15 cellular contexts compared by ENCODE assay signal in the genomic region with DNA sequence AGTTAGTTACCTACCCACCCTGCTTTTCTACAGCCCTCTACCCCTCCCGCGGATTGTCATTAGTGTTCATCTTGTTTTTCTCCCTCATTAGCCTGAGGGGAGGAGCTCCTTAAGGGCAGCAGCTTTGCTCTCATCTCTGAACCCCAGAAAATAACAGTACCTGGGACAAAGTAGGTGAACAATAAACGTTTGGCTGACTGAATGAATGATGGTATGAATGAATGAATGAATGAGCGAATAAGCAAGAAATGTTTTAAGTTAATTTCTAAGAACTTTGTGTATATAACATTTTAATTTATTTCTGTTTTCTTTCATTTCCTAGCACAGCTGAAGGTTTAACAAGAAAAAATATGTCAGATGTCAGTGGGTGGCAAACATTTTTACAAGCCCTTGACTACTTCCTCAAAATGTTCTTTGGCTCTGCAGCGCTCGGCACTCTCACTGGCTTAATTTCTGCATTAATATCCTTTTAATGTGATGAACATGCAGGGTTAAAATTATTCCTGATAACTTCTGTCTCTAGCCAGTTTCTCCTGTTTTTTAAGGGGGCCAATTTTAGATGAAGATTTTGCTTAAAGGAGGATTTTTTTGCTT.
DNase-seq lines count a peak whose midpoint lies in the region; ATAC-seq, FAIRE-seq and TF ChIP-seq lines count a peak whose summit lies in the region.
"Had no signal": no experiment of that assay in that cellular context is flagged by ENCODE, and none has a peak within 500 bp of the region (broad histone marks: within the 10 kb centered on the region; RNA-seq: fewer than 3 reads in every experiment).

No MANE protein-coding gene starts in this region.

- ATAC-seq in central memory CD8-positive, alpha-beta T cell (replicated peaks; ENCODE audit: extremely low read depth, poor library complexity, severe bottlenecking): no peak

- DNase-seq in CD1c-positive myeloid dendritic cell (ENCODE audit: extremely low spot score) (peak; percentile 49), HTR-8/SVneo (ENCODE audit: insufficient read length, low spot score) (no peak), NB4 (ENCODE audit: low read depth) (peak; percentile 64), germinal center (ENCODE audit: low spot score) (no peak), NCI-H2171 (lab: John Stamatoyannopoulos, UW) (no peak)
- DNase-seq in central memory CD8-positive, alpha-beta T cell (ENCODE audit: low spot score in 2 of 2): no peak
- no peak for DNase-seq in activated CD4-positive, alpha-beta T cell treated with anti-CD3 and anti-CD28 coated beads, Interleukin-2, amount 50 U/mL, for 1 hour
- DNase-seq: CD4-positive, alpha-beta memory T cell; DMS79; GOT3; H9 had no signal

- H3K27ac Mint-ChIP-seq in central memory CD8-positive, alpha-beta T cell (ENCODE audit: low read depth): peak overlapping the region; percentile 51
- H3K27ac Mint-ChIP-seq: B cell, H9 had no signal

- H3K27me3 Mint-ChIP-seq in central memory CD8-positive, alpha-beta T cell: no peaks in the 10 kb centered on the region
- H3K27me3 Mint-ChIP-seq: B cell; CD4-positive, alpha-beta memory T cell had no signal

- H3K4me3 ChIP-seq in NB4 (ENCODE audit: low read depth, low read length): no peak overlapping the region

- peaks cover 30% of the 10 kb centered on the region for H3K36me3 Mint-ChIP-seq in central memory CD8-positive, alpha-beta T cell (ENCODE audit: insufficient read depth)

- TF ChIP-seq POLR2A in NB4 (IDR thresholded peaks at IDR 0.05; ENCODE audit: extremely low read depth, insufficient read length): no peak

- H3K4me3 Mint-ChIP-seq in central memory CD8-positive, alpha-beta T cell: no peak overlapping the region
- H3K4me3 Mint-ChIP-seq: B cell; CD4-positive, alpha-beta memory T cell; H9 had no signal

- peak; percentile 78 for FAIRE-seq in HTR-8/SVneo (lab: Jason Lieb, UNC)
- FAIRE-seq: A204.1, G401.6, GM19239 had no signal

- H3K9me3 Mint-ChIP-seq in central memory CD8-positive, alpha-beta T cell: no peaks in the 10 kb centered on the region
- H3K9me3 Mint-ChIP-seq: CD4-positive, alpha-beta memory T cell; H9 had no signal

- H3K4me1 Mint-ChIP-seq in central memory CD8-positive, alpha-beta T cell: no peaks in the 10 kb centered on the region

- TF ChIP-seq CTCF in NB4 (IDR thresholded peaks at IDR 0.05; ENCODE audit: low read depth, low read length): no peak

Comparison
In these comparisons a context has a peak if more than half of its experiments do, and no peak if none do; other contexts are left out.
1. DNase-seq: peak in CD1c-positive myeloid dendritic cell (single experiment) and NB4 (single experiment); none in HTR-8/SVneo (single experiment), central memory CD8-positive, alpha-beta T cell (0 of 2), activated CD4-positive, alpha-beta T cell treated with anti-CD3 and anti-CD28 coated beads, Interleukin-2, amount 50 U/mL, for 1 hour (single experiment), germinal center (single experiment) and NCI-H2171 (single experiment).